Comparison of ENCODE assay signal across 19 cellular contexts in genomic region chr1:44326066-44326701, GRCh38. TPM values are rescaled to one million over a fixed set of nuclear protein-coding genes. Genes with fewer than 3 reads are reported as not detected.
DNase-seq lines count a peak whose midpoint lies in the region; TF ChIP-seq lines count a peak whose summit lies in the region.
"Had no signal": no experiment of that assay in that cellular context is flagged by ENCODE, and none has a peak within 500 bp of the region (broad histone marks: within the 10 kb centered on the region; RNA-seq: fewer than 3 reads in every experiment).

No MANE protein-coding gene starts in this region.

- H3K4me1 ChIP-seq in mammary epithelial cell (ENCODE audit: insufficient read depth, low read length) (peaks cover 49% of the 10 kb centered on the region), trophoblast cell (ENCODE audit: control insufficient read depth in 1 of 2, insufficient read depth in 2 of 2, low read length in 2 of 2) (peaks cover 24 to 34% of the 10 kb centered on the region in 2 experiments)
- H3K4me1 ChIP-seq: testis had no signal

- DNase-seq in GM03348 (ENCODE audit: low spot score) (peak; percentile 20), NCI-H69 (lab: John Stamatoyannopoulos, UW) (peak; percentile 68), mammary epithelial cell (no peak), trophoblast cell (peak in 1 of 2 donors; percentile 65), NCI-H1417 treated with DMSO at 0.1 percent for 48 hours (lab: John Stamatoyannopoulos, UW) (no peak), NCI-H774 (lab: John Stamatoyannopoulos, UW) (no peak), epidermal melanocyte (ENCODE audit: insufficient read length, low spot score) (no peak)
- DNase-seq: activated CD4-positive, CD25-positive, alpha-beta regulatory T cell; activated CD8-positive, alpha-beta T cell treated with anti-CD3 and anti-CD28 coated beads, Interleukin-2, amount 10 ng/mL, durations not matched to agents 7 days and 5 days; activated T-cell treated with anti-CD3 and anti-CD28 coated beads, Interleukin-2, amount 50 U/mL, for 72 hours; central memory CD4-positive, alpha-beta T cell; effector CD4-positive, alpha-beta T cell; EL; heart left ventricle; Karpas-422; left ventricle myocardium superior; NCI-H1092 treated with DMSO at 0.1 percent for 48 hours; retina; testis had no signal

- H4K12ac ChIP-seq in trophoblast cell (ENCODE audit: low read depth, low read length), result no peak overlapping the region

- no peak overlapping the region for H3K23ac ChIP-seq in trophoblast cell (ENCODE audit: low read length)

- H2AK5ac ChIP-seq in trophoblast cell (ENCODE audit: low read length), result no peak overlapping the region

- TF ChIP-seq CTCF in mammary epithelial cell (conservative IDR thresholded peaks at IDR 0.05 in 1 of 2, IDR thresholded peaks at IDR 0.05 in 1 of 2; ENCODE audit: extremely low read depth in 1 of 2, insufficient read depth in 1 of 2, low read depth in 1 of 2, low read length in 2 of 2), result no peak

- intact Hi-C loops in mammary epithelial cell (cut with micrococcal nuclease), result no loop called here

- CTCF ChIA-PET in mammary epithelial cell (lab: Charles Lee; ENCODE audit: low non-redundant PET), result interaction anchor here (0.7 kb wide), 1 partner anchor 120 kb away, joined by 3 read pairs; no protein-coding TSS in a partner anchor

- H4K20me1 ChIP-seq in mammary epithelial cell (ENCODE audit: insufficient read depth, low read length), result no peaks in the 10 kb centered on the region

- peaks cover 14% of the 10 kb centered on the region for H3K79me1 ChIP-seq in trophoblast cell (ENCODE audit: low read length)

- no peak overlapping the region for H2AFZ ChIP-seq in mammary epithelial cell (ENCODE audit: low read depth, low read length)
- H2AFZ ChIP-seq in trophoblast cell (ENCODE audit: insufficient read depth, low read length, poor library complexity), result no peak overlapping the region

- H3K79me2 ChIP-seq in mammary epithelial cell (ENCODE audit: insufficient read depth, low read length) (peaks cover 17% of the 10 kb centered on the region), trophoblast cell (ENCODE audit: control insufficient read depth, insufficient read depth, low read length, poor library complexity) (no peaks in the 10 kb centered on the region)

- H3K4me2 ChIP-seq in mammary epithelial cell (ENCODE audit: insufficient read depth, low read depth, low read length) (peak overlapping the region; percentile 64), trophoblast cell (ENCODE audit: low read length) (no peak overlapping the region)

- no peak overlapping the region for H2BK120ac ChIP-seq in trophoblast cell (ENCODE audit: insufficient read depth, low read length, poor library complexity)

- H3K27ac ChIP-seq in mammary epithelial cell (ENCODE audit: insufficient read depth, low read depth, low read length) (peak overlapping the region; percentile 94), trophoblast cell (ENCODE audit: low read depth, low read length) (peak overlapping the region; percentile 32)
- H3K27ac ChIP-seq: heart left ventricle, testis had no signal

- no peak overlapping the region for H3K14ac ChIP-seq in trophoblast cell (ENCODE audit: low read length)

- dilution Hi-C loops in mammary epithelial cell (cut with HindIII; ENCODE audit: low sequenced_read_pairs), result no loop called here

- WGBS in mammary epithelial cell (ENCODE audit: low coverage, missing lambda C conversion rate), result 3% methylated on average over 9 of the region's 9 CpGs
- no CpG with 5 or more reads among the region's 9 CpGs for WGBS in trophoblast cell (ENCODE audit: extremely low coverage, insufficient coverage, insufficient read length)

- peak overlapping the region; percentile 6 for H3K9ac ChIP-seq in mammary epithelial cell (ENCODE audit: insufficient read depth, low read length)
- no peak overlapping the region for H3K9ac ChIP-seq in trophoblast cell (ENCODE audit: low read length)

- H3K4ac ChIP-seq in trophoblast cell (ENCODE audit: low read depth, low read length), result no peak overlapping the region

- BruUV-seq in mammary epithelial cell (replicated peaks; lab: Mats Ljungman, UMichigan), result no TSS peak

- H3K9me3 ChIP-seq in mammary epithelial cell (replicated peaks; ENCODE audit: insufficient read depth, low read length) (no peaks in the 10 kb centered on the region), trophoblast cell (ENCODE audit: insufficient read depth, low read depth, low read length) (no peaks in the 10 kb centered on the region)
- H3K9me3 ChIP-seq: heart left ventricle, testis had no signal

- H2BK12ac ChIP-seq in trophoblast cell (ENCODE audit: low read length), result no peak overlapping the region

- in situ Hi-C loops in mammary epithelial cell (cut with MboI; ENCODE audit: low sequenced_read_pairs in 2 of 2), result no loop called here

- no peak overlapping the region for H4K8ac ChIP-seq in trophoblast cell (ENCODE audit: low read depth, low read length)

- H3K36me3 ChIP-seq in mammary epithelial cell (ENCODE audit: insufficient read depth, low read length) (no peaks in the 10 kb centered on the region), trophoblast cell (ENCODE audit: control insufficient read depth in 1 of 2, insufficient read depth in 2 of 2, low read length in 2 of 2) (peaks cover 0 to 3% of the 10 kb centered on the region in 2 experiments)

- H3K18ac ChIP-seq in trophoblast cell (ENCODE audit: low read length), result no peak overlapping the region

- H2BK5ac ChIP-seq in trophoblast cell (ENCODE audit: low read depth, low read length, poor library complexity), result no peak overlapping the region

- H3K27me3 ChIP-seq in mammary epithelial cell (ENCODE audit: insufficient read depth, low read length) (no peaks in the 10 kb centered on the region), trophoblast cell (ENCODE audit: insufficient read depth, low read length) (no peaks in the 10 kb centered on the region)
- H3K27me3 ChIP-seq: heart left ventricle, testis had no signal

- no peak overlapping the region for H4K91ac ChIP-seq in trophoblast cell (ENCODE audit: low read depth, low read length)

- H3K4me3 ChIP-seq in mammary epithelial cell (replicated peaks in 1 of 3; ENCODE audit: insufficient read depth in 1 of 3, low read depth in 2 of 3, low read length in 3 of 3) (no peak overlapping the region), trophoblast cell (ENCODE audit: low read depth, low read length) (no peak overlapping the region)
- H3K4me3 ChIP-seq: heart left ventricle, testis had no signal

RNA-seq across cellular contexts. Expression of gene ERI3, which starts 28.9 kb away (rescaled TPM):
- total RNA-seq in mammary epithelial cell, result 10 to 100 TPM; 58.4 to 59.3 TPM
- 80.0 TPM for polyA plus RNA-seq in mammary epithelial cell
- polyA minus RNA-seq in mammary epithelial cell, result 36.7 TPM
- 32.7 and 33.3 TPM in 2 replicates for polyA plus RNA-seq in trophoblast cell (2013)

Comparison
In these comparisons a context has a peak if more than half of its experiments do, and no peak if none do; other contexts are left out.
1. DNase-seq: peak in GM03348 (single experiment) and NCI-H69 (single experiment); none in mammary epithelial cell (single experiment), NCI-H1417 treated with DMSO at 0.1 percent for 48 hours (single experiment), NCI-H774 (single experiment) and epidermal melanocyte (single experiment).